23 cellular contexts compared by ENCODE assay signal in the genomic region with DNA sequence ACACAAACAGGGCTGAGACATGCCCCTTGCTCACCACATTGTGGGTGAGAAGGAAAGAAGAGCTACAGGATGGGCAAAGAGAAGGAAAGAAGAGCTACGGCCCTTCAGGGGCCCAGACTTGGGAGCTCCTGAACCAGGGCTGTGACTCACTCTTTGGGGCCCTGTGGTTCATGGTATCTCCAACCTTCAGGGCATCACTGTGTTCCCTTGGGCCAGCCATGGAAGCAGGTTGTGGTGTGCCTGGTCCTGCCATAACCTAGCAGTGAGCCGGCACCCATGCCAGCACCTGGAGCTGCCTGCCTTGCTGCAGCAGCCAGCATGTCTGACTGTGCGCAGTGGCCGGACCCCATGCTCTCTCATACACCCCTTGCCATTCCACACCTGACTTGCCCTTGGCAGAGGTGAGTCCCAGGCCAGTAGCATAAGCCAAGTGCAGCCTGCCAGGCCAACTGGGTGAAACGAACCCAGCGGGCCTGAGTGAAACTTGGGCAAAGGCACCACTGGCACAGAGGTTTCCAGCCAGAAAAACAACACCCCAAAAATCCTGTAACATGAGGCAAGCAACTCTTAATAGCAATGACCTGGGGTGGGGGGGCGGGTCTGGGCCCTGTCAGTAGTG.
A peak's percentile ranks its signal among the peaks of the same experiment; 100 is the strongest.
DNase-seq lines count a peak whose midpoint lies in the region; ATAC-seq and FAIRE-seq lines count a peak whose summit lies in the region.
"Had no signal": no experiment of that assay in that cellular context is flagged by ENCODE, and none has a peak within 500 bp of the region (broad histone marks: within the 10 kb centered on the region; RNA-seq: fewer than 3 reads in every experiment).

No MANE protein-coding gene starts in this region.

- peaks cover 15% of the 10 kb centered on the region for H3K4me1 ChIP-seq in mesenchymal stem cell (ENCODE audit: control insufficient read depth, insufficient read depth, low read depth, low read length)

- H4K8ac ChIP-seq in mesenchymal stem cell (ENCODE audit: low read length) = no peak overlapping the region

- DNase-seq in Right ventricle myocardium superior (no peak), cardiac septum (ENCODE audit: low spot score) (no peak), amniotic epithelial cell (ENCODE audit: low read depth) (peak; percentile 6), mesenchymal stem cell (no peak), urothelium cell line (ENCODE audit: low spot score) (no peak), NCI-H2029 (lab: John Stamatoyannopoulos, UW) (no peak)
- DNase-seq: Calu3; CD8-positive, alpha-beta memory T cell; DMS153; HCEC 1CT; KG1; MV-4-11; NCI-H1105 treated with DMSO at 0.1 percent for 48 hours; NCI-H1694; NCI-H446 treated with DMSO at 0.1 percent for 48 hours; NCI-H526 treated with DMSO at 0.1 percent for 48 hours; SHP77 had no signal

- no peaks in the 10 kb centered on the region for H3K79me1 ChIP-seq in mesenchymal stem cell (replicated peaks; ENCODE audit: low read length, poor library complexity, severe bottlenecking)

- H3K4me3 ChIP-seq in mesenchymal stem cell (ENCODE audit: insufficient read depth in 1 of 2, low read depth in 1 of 2, low read length in 2 of 2) = no peak overlapping the region
- H3K4me3 ChIP-seq: GM23338 had no signal

- peak overlapping the region in 1 of 2 experiments; percentile 19 for H3K14ac ChIP-seq in mesenchymal stem cell (ENCODE audit: low read length in 2 of 2)

- peak overlapping the region; percentile 61 for H2AK5ac ChIP-seq in mesenchymal stem cell (ENCODE audit: low read length, severe bottlenecking)

- H3K27me3 ChIP-seq in mesenchymal stem cell (ENCODE audit: control insufficient read depth in 1 of 2, insufficient read depth in 1 of 2, low read length in 2 of 2) = peaks cover 0 to 9% of the 10 kb centered on the region in 2 experiments

- H4K91ac ChIP-seq in mesenchymal stem cell (ENCODE audit: low read length) = peak overlapping the region; percentile 34

- FAIRE-seq in urothelium cell line (lab: Jason Lieb, UNC) = peak; percentile 17
- FAIRE-seq: A204.1, GM12891, HTR-8/SVneo had no signal

- no peak overlapping the region for H2BK15ac ChIP-seq in mesenchymal stem cell (ENCODE audit: low read depth, poor library complexity, severe bottlenecking)

- H2BK120ac ChIP-seq in mesenchymal stem cell (ENCODE audit: low read depth, low read length) = no peak overlapping the region

- no peaks in the 10 kb centered on the region for H3K36me3 ChIP-seq in mesenchymal stem cell (ENCODE audit: control insufficient read depth in 1 of 2, insufficient read depth in 2 of 2, low read depth in 1 of 2, low read length in 2 of 2)

- no peak overlapping the region for H2BK5ac ChIP-seq in mesenchymal stem cell (ENCODE audit: low read depth, low read length, poor library complexity, severe bottlenecking)

- no peak overlapping the region for H3K18ac ChIP-seq in mesenchymal stem cell (ENCODE audit: low read depth in 1 of 2, low read length in 2 of 2)

- no peak overlapping the region for H3K27ac ChIP-seq in mesenchymal stem cell (ENCODE audit: low read length, poor library complexity, severe bottlenecking)
- H3K27ac ChIP-seq: C4-2B had no signal

- H3K9me3 ChIP-seq in mesenchymal stem cell (ENCODE audit: control insufficient read depth, low read length) = no peaks in the 10 kb centered on the region

- H2AFZ ChIP-seq in mesenchymal stem cell (ENCODE audit: low read depth, low read length) = no peak overlapping the region
- H2AFZ ChIP-seq: GM23338 had no signal

- H3K4ac ChIP-seq in mesenchymal stem cell (ENCODE audit: low read depth in 1 of 2, low read length in 2 of 2) = no peak overlapping the region

- no peak overlapping the region for H2BK12ac ChIP-seq in mesenchymal stem cell (ENCODE audit: low read length in 2 of 2)

- no peak overlapping the region for H3K9ac ChIP-seq in mesenchymal stem cell (ENCODE audit: low read length)

- H3K4me2 ChIP-seq in mesenchymal stem cell (ENCODE audit: low read length, poor library complexity, severe bottlenecking) = no peak overlapping the region
- H3K4me2 ChIP-seq: GM23338 had no signal

- peak; percentile 57 for ATAC-seq in Right ventricle myocardium superior (ENCODE audit: poor library complexity)
- ATAC-seq in GM21737 (IDR thresholded peaks at IDR 0.05; ENCODE audit: unreplicated experiment) = no peak
- ATAC-seq: GM23338 had no signal

- intact Hi-C loops in Right ventricle myocardium superior (cut with DNase I) = no loop called here
- intact Hi-C loops in cardiac septum (cut with DNase I) = no loop called here

- H3K23ac ChIP-seq in mesenchymal stem cell (ENCODE audit: low read length in 2 of 2) = no peak overlapping the region

- 96% methylated on average over 6 of the region's 7 CpGs for WGBS in mesenchymal stem cell
